13 cellular contexts compared by ENCODE assay signal in the genomic region with DNA sequence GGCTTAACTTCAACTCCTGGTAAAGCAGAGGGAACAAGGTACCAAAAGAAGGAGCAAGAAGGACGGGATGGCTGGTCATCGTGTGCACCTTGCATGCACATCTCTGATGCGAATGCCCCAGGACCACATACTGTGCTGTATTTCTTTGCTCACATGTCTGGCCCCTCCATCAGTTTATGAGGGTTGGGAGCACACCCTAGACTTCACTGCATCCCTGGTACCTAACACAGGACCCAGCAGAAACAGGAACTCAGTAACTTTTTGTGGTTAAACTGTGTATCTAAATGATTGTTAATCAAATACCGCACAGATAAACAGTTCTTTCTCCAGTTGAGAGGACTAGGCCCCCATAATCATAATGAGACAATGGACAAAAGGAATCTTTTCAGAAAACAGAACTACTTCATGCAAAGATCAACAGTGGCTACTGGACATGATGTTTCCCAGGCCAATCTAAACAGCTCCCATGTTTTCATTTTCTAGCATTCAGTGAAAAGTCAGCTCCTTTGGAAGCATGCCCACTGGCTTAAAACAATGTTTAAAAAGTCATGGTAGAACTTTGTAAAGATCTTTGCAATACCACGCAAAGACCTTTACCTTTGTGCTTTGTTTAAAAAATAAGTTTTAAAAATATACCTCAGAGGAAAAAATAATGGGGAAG. TPM values are rescaled to one million over a fixed set of nuclear protein-coding genes. Genes with fewer than 3 reads are reported as not detected.
DNase-seq lines count a peak whose midpoint lies in the region; ATAC-seq and TF ChIP-seq lines count a peak whose summit lies in the region.
"Had no signal": no experiment of that assay in that cellular context is flagged by ENCODE, and none has a peak within 500 bp of the region (broad histone marks: within the 10 kb centered on the region; RNA-seq: fewer than 3 reads in every experiment).

No MANE protein-coding gene starts in this region.

- no peak for TF ChIP-seq CTCF in upper lobe of left lung (IDR thresholded peaks at IDR 0.05)

- peaks cover 27% of the 10 kb centered on the region for H3K4me1 ChIP-seq in rectal smooth muscle tissue (ENCODE audit: control insufficient read depth, insufficient read depth, low read length)
- peaks cover 0 to 6% (median 2%) of the 10 kb centered on the region in 4 donors for H3K4me1 ChIP-seq in upper lobe of left lung
- no peaks in the 10 kb centered on the region for H3K4me1 ChIP-seq in Karpas-422 (ENCODE audit: low read length)

- no peaks in the 10 kb centered on the region for H4K20me1 ChIP-seq in Karpas-422 (ENCODE audit: insufficient read depth, low read depth, low read length)

- TF ChIP-seq EP300 in upper lobe of left lung (IDR thresholded peaks at IDR 0.05) = no peak

- H3K27ac ChIP-seq in rectal smooth muscle tissue (ENCODE audit: low read depth, low read length) = peak overlapping the region; percentile 47
- H3K27ac ChIP-seq in upper lobe of left lung = no peak overlapping the region
- no peak overlapping the region for H3K27ac ChIP-seq in Karpas-422 (ENCODE audit: low read length)
- H3K27ac ChIP-seq: heart left ventricle had no signal

- H3K9ac ChIP-seq in rectal smooth muscle tissue (ENCODE audit: low read length) = no peak overlapping the region
- H3K9ac ChIP-seq in Karpas-422 (ENCODE audit: low read length) = no peak overlapping the region

- no peaks in the 10 kb centered on the region for H3K9me3 ChIP-seq in upper lobe of left lung
- no peaks in the 10 kb centered on the region for H3K9me3 ChIP-seq in Karpas-422 (ENCODE audit: low read length)
- H3K9me3 ChIP-seq: heart left ventricle had no signal

- no peak for TF ChIP-seq POLR2A in upper lobe of left lung (IDR thresholded peaks at IDR 0.05)

- no peak overlapping the region for H2AFZ ChIP-seq in Karpas-422 (ENCODE audit: low read length)

- H3K4me2 ChIP-seq in Karpas-422 (ENCODE audit: low read depth, low read length, poor library complexity, severe bottlenecking) = no peak overlapping the region

- WGBS in upper lobe of left lung, 2 donors = 81 to 87% methylated on average over 5 of the region's 5 CpGs

- DNase-seq in brain pericyte (ENCODE audit: low read depth, low spot score) (peak; percentile 56), upper lobe of left lung (no peak), cerebellar nuclear complex (lab: John Stamatoyannopoulos, UW) (no peak), Karpas-422 (no peak)
- DNase-seq in activated CD8-positive, alpha-beta memory T cell treated with anti-CD3 and anti-CD28 coated beads for 24 hours = no peak
- DNase-seq: activated CD8-positive, alpha-beta memory T cell treated with anti-CD3 and anti-CD28 coated beads, Interleukin-2, amount 10 ng/mL, durations not matched to agents 7 days and 5 days; EL; heart left ventricle; NCI-H1436; NCI-H524 had no signal

- H3K79me2 ChIP-seq in Karpas-422 (ENCODE audit: low read length) = no peaks in the 10 kb centered on the region

- H3K36me3 ChIP-seq in rectal smooth muscle tissue (ENCODE audit: control insufficient read depth, insufficient read depth, low read length) (no peaks in the 10 kb centered on the region), upper lobe of left lung (no peaks in the 10 kb centered on the region), Karpas-422 (ENCODE audit: insufficient read depth, low read length) (no peaks in the 10 kb centered on the region)
- H3K36me3 ChIP-seq: heart left ventricle had no signal

- H3K27me3 ChIP-seq in rectal smooth muscle tissue (ENCODE audit: control insufficient read depth, insufficient read depth, low read length) (no peaks in the 10 kb centered on the region), upper lobe of left lung (no peaks in the 10 kb centered on the region), Karpas-422 (ENCODE audit: low read length) (no peaks in the 10 kb centered on the region)
- H3K27me3 ChIP-seq: heart left ventricle had no signal

- ATAC-seq in GM18868 (IDR thresholded peaks at IDR 0.05; ENCODE audit: unreplicated experiment) (peak; percentile 80), HG03139 (IDR thresholded peaks at IDR 0.05; ENCODE audit: unreplicated experiment) (peak; percentile 61), upper lobe of left lung (ENCODE audit: low FRiP score in 2 of 2) (no peak)
- ATAC-seq: activated CD8-positive, alpha-beta memory T cell treated with anti-CD3 and anti-CD28 coated beads, Interleukin-2, amount 10 ng/mL, durations not matched to agents 7 days and 5 days had no signal

- no peak overlapping the region for H3K4me3 ChIP-seq in rectal smooth muscle tissue (ENCODE audit: low read length)
- H3K4me3 ChIP-seq in upper lobe of left lung = no peak overlapping the region
- H3K4me3 ChIP-seq in Karpas-422 (ENCODE audit: low read length) = no peak overlapping the region
- H3K4me3 ChIP-seq: heart left ventricle had no signal

- H3K9me2 ChIP-seq in Karpas-422 (replicated peaks; ENCODE audit: insufficient read depth, low read length) = no peaks in the 10 kb centered on the region

RNA-seq across cellular contexts. Expression of gene IFNK, which starts 55.5 kb away (rescaled TPM):
- not detected for total RNA-seq in upper lobe of left lung
- total RNA-seq in Karpas-422 (2014; rRNA removed; shearing (Covaris generic); ENCODE audit: low replicate concordance) = not detected in 2 replicates
- total RNA-seq: activated CD8-positive, alpha-beta memory T cell treated with anti-CD3 and anti-CD28 coated beads, Interleukin-2, amount 10 ng/mL, durations not matched to agents 7 days and 5 days; heart left ventricle had no signal

Comparison
In these comparisons a context has a peak if more than half of its experiments do, and no peak if none do; other contexts are left out.
1. ATAC-seq: peak in GM18868 (single experiment) and HG03139 (single experiment); none in upper lobe of left lung (0 of 2).